In the genomic region with DNA sequence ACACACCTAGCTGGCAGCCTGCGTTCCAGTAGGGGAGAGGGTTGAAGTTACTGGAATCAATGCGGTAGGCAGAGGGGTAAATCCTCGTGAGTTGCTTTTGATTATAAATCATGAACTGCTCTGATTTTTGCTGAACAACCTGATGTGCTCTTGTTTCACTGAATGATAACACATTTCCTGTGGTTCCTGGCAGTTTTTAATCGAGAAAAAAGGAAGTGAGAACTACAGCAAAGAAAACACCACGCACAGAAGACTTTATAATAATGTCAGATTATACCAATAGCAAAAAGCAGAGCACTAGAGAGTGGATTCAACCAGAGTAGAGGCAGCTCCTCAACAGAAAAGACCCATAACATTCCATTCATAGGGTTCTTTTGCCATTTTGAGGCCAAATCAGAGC, we compare ENCODE assay signal across 19 cellular contexts.
DNase-seq lines count a peak whose midpoint lies in the region; ATAC-seq, FAIRE-seq and TF ChIP-seq lines count a peak whose summit lies in the region.
"Had no signal": no experiment of that assay in that cellular context is flagged by ENCODE, and none has a peak within 500 bp of the region (broad histone marks: within the 10 kb centered on the region; RNA-seq: fewer than 3 reads in every experiment).

No MANE protein-coding gene starts in this region.

- CTCF ChIA-PET in GM12878 (lab: Yijun Ruan, JAX): no interaction called here

- peaks cover 0 to 2% of the 10 kb centered on the region in 2 experiments; a peak in 1 of 4 replicates for H3K27me3 ChIP-seq in GM12878 (replicated peaks in 1 of 2; ENCODE audit: control insufficient read depth in 2 of 2, insufficient read depth in 2 of 2, low read length in 1 of 2)
- H3K27me3 ChIP-seq: gastroesophageal sphincter had no signal

- ATAC-seq in GM18517 (IDR thresholded peaks at IDR 0.05; ENCODE audit: unreplicated experiment) (peak; percentile 68), GM21529 (IDR thresholded peaks at IDR 0.05; ENCODE audit: unreplicated experiment) (peak; percentile 52), HG03521 (IDR thresholded peaks at IDR 0.05; ENCODE audit: unreplicated experiment) (peak; percentile 41), GM12878 (peak; percentile 85)
- ATAC-seq: activated naive CD4-positive, alpha-beta T cell treated with anti-CD3 and anti-CD28 coated beads, Interleukin-2, amount 50 U/mL, for 72 hours; gastroesophageal sphincter had no signal

- no peak overlapping the region for H3K27ac ChIP-seq in GM12878 (ENCODE audit: control insufficient read depth, insufficient read depth)
- H3K27ac ChIP-seq: gastroesophageal sphincter, SK-N-MC, VCaP had no signal

- H3K36me3 ChIP-seq in GM12878 (ENCODE audit: control insufficient read depth in 2 of 2, insufficient read depth in 2 of 2, low read length in 1 of 2): no peaks in the 10 kb centered on the region
- H3K36me3 ChIP-seq: gastroesophageal sphincter had no signal

- in situ Hi-C loops in GM12878 (cut with MboI): no loop called here

- H3K4me3 ChIP-seq in GM12878: no peak overlapping the region
- H3K4me3 ChIP-seq: gastroesophageal sphincter, SK-N-MC had no signal

- POLR2A ChIA-PET in GM12878 (lab: Charles Lee): no interaction called here

- TF ChIP-seq CTCF in GM12878 (IDR thresholded peaks at IDR 0.05 in 2 of 3, conservative IDR thresholded peaks at IDR 0.05 in 1 of 3; ENCODE audit: control insufficient read depth in 2 of 3, extremely low read depth in 1 of 3, insufficient read depth in 1 of 3, low read depth in 3 of 3, low read length in 3 of 3): no peak

- H3K4me2 ChIP-seq in GM12878 (ENCODE audit: control insufficient read depth, insufficient read depth): peak overlapping the region; percentile 63; the same call in 1 of the 2 replicates

- no peak overlapping the region for H2AFZ ChIP-seq in GM12878 (ENCODE audit: control insufficient read depth, low read depth, low read length)

- no peak overlapping the region for H3K9ac ChIP-seq in GM12878 (ENCODE audit: control insufficient read depth, insufficient read depth, low read length)

- peaks cover 7% of the 10 kb centered on the region for H3K4me1 ChIP-seq in GM12878 (ENCODE audit: control insufficient read depth, insufficient read depth, low read length)
- H3K4me1 ChIP-seq: gastroesophageal sphincter had no signal

- 8% methylated on average over 5 of the region's 5 CpGs for WGBS in GM12878 (ENCODE audit: insufficient coverage, insufficient replicate concordance, low lambda C conversion rate, missing lambda C conversion rate)

- TF ChIP-seq POLR2A in GM12878 (IDR thresholded peaks at IDR 0.05; ENCODE audit: low read depth, low read length): no peak

- SMC1A ChIA-PET in GM12878 (lab: Charles Lee; ENCODE audit: uncharacterized antibody, unreplicated experiment): interaction anchor here (0.8 kb wide), 1 partner anchor 25 kb away, joined by 4 read pairs; no protein-coding TSS in a partner anchor

- BruUV-seq in GM12878 (replicated peaks; lab: Mats Ljungman, UMichigan): no TSS peak

- H4K20me1 ChIP-seq in GM12878 (ENCODE audit: control insufficient read depth, insufficient read depth): no peaks in the 10 kb centered on the region

- no peaks in the 10 kb centered on the region for H3K9me3 ChIP-seq in GM12878 (replicated peaks; ENCODE audit: control insufficient read depth, insufficient read depth, low read length)
- H3K9me3 ChIP-seq: gastroesophageal sphincter had no signal

- peak; percentile 75 for FAIRE-seq in GM12878 (lab: Jason Lieb, UNC)
- FAIRE-seq: islet of Langerhans, small intestine had no signal

- DNase-seq in GM12878 (ENCODE audit: low read depth, low spot score) (no peak), hypothalamus (lab: John Stamatoyannopoulos, UW) (no peak), NCI-H524 (lab: John Stamatoyannopoulos, UW) (no peak), NCI-H1694 treated with DMSO at 0.1 percent for 48 hours (lab: John Stamatoyannopoulos, UW) (no peak)
- DNase-seq in activated CD4-positive, CD25-positive, alpha-beta regulatory T cell treated with anti-CD3 and anti-CD28 coated beads, Interleukin-2, amount 50 U/mL, for 72 hours: no peak
- DNase-seq: caudate nucleus, endodermal cell, Karpas-422, NCI-H2081 treated with DMSO at 0.1 percent for 48 hours, occipital lobe, small intestine had no signal

- TF ChIP-seq EP300 in GM12878 (IDR thresholded peaks at IDR 0.05; ENCODE audit: borderline replicate concordance in 1 of 2, control insufficient read depth in 1 of 2, low read depth in 2 of 2, low read length in 2 of 2): peak in 1 of 2 experiments; percentile 34; a peak in 1 of 4 replicates

- RAD21 ChIA-PET in GM12878 (lab: Charles Lee; ENCODE audit: unreplicated experiment): no interaction called here

- H3K79me2 ChIP-seq in GM12878 (ENCODE audit: control insufficient read depth, insufficient read depth, low read length): no peaks in the 10 kb centered on the region

- intact Hi-C loops in GM12878 (cut with micrococcal nuclease; ENCODE audit: unreplicated experiment): loop anchor here (2.0 kb wide), 1 partner anchor 24 kb away; no protein-coding TSS in a partner anchor

- TF ChIP-seq RAD21 in GM12878 (IDR thresholded peaks at IDR 0.05; ENCODE audit: insufficient read depth, low read depth, low read length): no peak

TF ChIP-seq in GM12878, 131 proteins besides CTCF, POLR2A, EP300 and RAD21 (continues in another document):
- TF ChIP-seq, protein P1, sequence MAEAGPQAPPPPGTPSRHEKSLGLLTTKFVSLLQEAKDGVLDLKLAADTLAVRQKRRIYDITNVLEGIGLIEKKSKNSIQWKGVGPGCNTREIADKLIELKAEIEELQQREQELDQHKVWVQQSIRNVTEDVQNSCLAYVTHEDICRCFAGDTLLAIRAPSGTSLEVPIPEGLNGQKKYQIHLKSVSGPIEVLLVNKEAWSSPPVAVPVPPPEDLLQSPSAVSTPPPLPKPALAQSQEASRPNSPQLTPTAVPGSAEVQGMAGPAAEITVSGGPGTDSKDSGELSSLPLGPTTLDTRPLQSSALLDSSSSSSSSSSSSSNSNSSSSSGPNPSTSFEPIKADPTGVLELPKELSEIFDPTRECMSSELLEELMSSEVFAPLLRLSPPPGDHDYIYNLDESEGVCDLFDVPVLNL (IDR thresholded peaks at IDR 0.05; ENCODE audit: low read depth, low read length): no peak
- TF ChIP-seq, protein P2, sequence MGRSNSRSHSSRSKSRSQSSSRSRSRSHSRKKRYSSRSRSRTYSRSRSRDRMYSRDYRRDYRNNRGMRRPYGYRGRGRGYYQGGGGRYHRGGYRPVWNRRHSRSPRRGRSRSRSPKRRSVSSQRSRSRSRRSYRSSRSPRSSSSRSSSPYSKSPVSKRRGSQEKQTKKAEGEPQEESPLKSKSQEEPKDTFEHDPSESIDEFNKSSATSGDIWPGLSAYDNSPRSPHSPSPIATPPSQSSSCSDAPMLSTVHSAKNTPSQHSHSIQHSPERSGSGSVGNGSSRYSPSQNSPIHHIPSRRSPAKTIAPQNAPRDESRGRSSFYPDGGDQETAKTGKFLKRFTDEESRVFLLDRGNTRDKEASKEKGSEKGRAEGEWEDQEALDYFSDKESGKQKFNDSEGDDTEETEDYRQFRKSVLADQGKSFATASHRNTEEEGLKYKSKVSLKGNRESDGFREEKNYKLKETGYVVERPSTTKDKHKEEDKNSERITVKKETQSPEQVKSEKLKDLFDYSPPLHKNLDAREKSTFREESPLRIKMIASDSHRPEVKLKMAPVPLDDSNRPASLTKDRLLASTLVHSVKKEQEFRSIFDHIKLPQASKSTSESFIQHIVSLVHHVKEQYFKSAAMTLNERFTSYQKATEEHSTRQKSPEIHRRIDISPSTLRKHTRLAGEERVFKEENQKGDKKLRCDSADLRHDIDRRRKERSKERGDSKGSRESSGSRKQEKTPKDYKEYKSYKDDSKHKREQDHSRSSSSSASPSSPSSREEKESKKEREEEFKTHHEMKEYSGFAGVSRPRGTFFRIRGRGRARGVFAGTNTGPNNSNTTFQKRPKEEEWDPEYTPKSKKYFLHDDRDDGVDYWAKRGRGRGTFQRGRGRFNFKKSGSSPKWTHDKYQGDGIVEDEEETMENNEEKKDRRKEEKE (IDR thresholded peaks at IDR 0.05): no peak
- TF ChIP-seq NR2C1 (IDR thresholded peaks at IDR 0.05) (no peak), RCOR1 (conservative IDR thresholded peaks at IDR 0.05; ENCODE audit: low read depth, low read length) (no peak), JUNB (IDR thresholded peaks at IDR 0.05) (peak; percentile 27; the same call in 1 of the 2 replicates), ZNF207 (IDR thresholded peaks at IDR 0.05; ENCODE audit: borderline replicate concordance) (no peak), GABPA (IDR thresholded peaks at IDR 0.05; ENCODE audit: low read depth) (no peak), SUPT20H (IDR thresholded peaks at IDR 0.05; ENCODE audit: borderline replicate concordance, control insufficient read depth, low read depth, low read length) (no peak), IKZF1 (conservative IDR thresholded peaks at IDR 0.05) (0 out of 2 replicates have a peak, but pooled peaks have one; percentile 15), HDAC6 (IDR thresholded peaks at IDR 0.05; ENCODE audit: unreplicated experiment) (no peak), ZNF217 (IDR thresholded peaks at IDR 0.05) (0 out of 2 replicates have a peak, but pooled peaks have one; percentile 21), BCL11A (IDR thresholded peaks at IDR 0.05; ENCODE audit: low read depth, low read length) (no peak), RBBP5 (conservative IDR thresholded peaks at IDR 0.05) (no peak), RAD51 (IDR thresholded peaks at IDR 0.05) (no peak), RFX5 (IDR thresholded peaks at IDR 0.05; ENCODE audit: low read depth, low read length) (no peak), RUNX3 (IDR thresholded peaks at IDR 0.05; ENCODE audit: low read length) (peak; percentile 60), DPF2 (IDR thresholded peaks at IDR 0.05) (peak; percentile 45; the same call in 1 of the 2 replicates), SPI1 (IDR thresholded peaks at IDR 0.05; ENCODE audit: borderline replicate concordance, insufficient read depth, low read depth, low read length) (peak; percentile 91)
- TF ChIP-seq, protein P3, sequence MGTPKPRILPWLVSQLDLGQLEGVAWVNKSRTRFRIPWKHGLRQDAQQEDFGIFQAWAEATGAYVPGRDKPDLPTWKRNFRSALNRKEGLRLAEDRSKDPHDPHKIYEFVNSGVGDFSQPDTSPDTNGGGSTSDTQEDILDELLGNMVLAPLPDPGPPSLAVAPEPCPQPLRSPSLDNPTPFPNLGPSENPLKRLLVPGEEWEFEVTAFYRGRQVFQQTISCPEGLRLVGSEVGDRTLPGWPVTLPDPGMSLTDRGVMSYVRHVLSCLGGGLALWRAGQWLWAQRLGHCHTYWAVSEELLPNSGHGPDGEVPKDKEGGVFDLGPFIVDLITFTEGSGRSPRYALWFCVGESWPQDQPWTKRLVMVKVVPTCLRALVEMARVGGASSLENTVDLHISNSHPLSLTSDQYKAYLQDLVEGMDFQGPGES (IDR thresholded peaks at IDR 0.05): no peak
